8 cellular contexts compared by ENCODE assay signal in genomic region chr7:128108641-128109423, GRCh38.
DNase-seq lines count a peak whose midpoint lies in the region; ATAC-seq and TF ChIP-seq lines count a peak whose summit lies in the region.

No MANE protein-coding gene starts in this region.

- no peaks in the 10 kb centered on the region for H3K27me3 ChIP-seq in HL-60 (ENCODE audit: insufficient read depth, poor library complexity, severe bottlenecking)
- peaks cover 0 to 46% (median 2%) of the 10 kb centered on the region in 4 donors for H3K27me3 ChIP-seq in esophagus squamous epithelium

- no peak for TF ChIP-seq CTCF in HL-60 (IDR thresholded peaks at IDR 0.05; ENCODE audit: insufficient read depth, low read length)
- TF ChIP-seq CTCF in esophagus squamous epithelium (IDR thresholded peaks at IDR 0.05) = no peak

- 37 to 45% methylated on average over 10 of the region's 11 CpGs for WGBS in esophagus squamous epithelium, 2 donors

- peak in 1 of 2 experiments; percentile 80 for DNase-seq in HL-60 (ENCODE audit: low read depth in 1 of 2, low spot score in 1 of 2)
- peak; percentile 57 for DNase-seq in central memory CD4-positive, alpha-beta T cell
- DNase-seq in esophagus squamous epithelium (lab: John Stamatoyannopoulos, UW) = no peak
- DNase-seq in NCI-H2029 (lab: John Stamatoyannopoulos, UW) = no peak
- DNase-seq in dermis blood vessel endothelial cell = no peak
- DNase-seq in NCI-H446 treated with DMSO at 0.1 percent for 48 hours (lab: John Stamatoyannopoulos, UW) = no peak

- peak overlapping the region; percentile 50 for H3K27ac ChIP-seq in HL-60 (replicated peaks)
- H3K27ac ChIP-seq in esophagus squamous epithelium = no peak overlapping the region

- TF ChIP-seq POLR2A in esophagus squamous epithelium (IDR thresholded peaks at IDR 0.05) = no peak

- H3K36me3 ChIP-seq in esophagus squamous epithelium = no peaks in the 10 kb centered on the region

- ATAC-seq in GM18502 (IDR thresholded peaks at IDR 0.05; ENCODE audit: poor library complexity, unreplicated experiment) = peak; percentile 90
- ATAC-seq in GM21526 (IDR thresholded peaks at IDR 0.05; ENCODE audit: low FRiP score, unreplicated experiment) = peak; percentile 94

- intact Hi-C loops in esophagus squamous epithelium (cut with DNase I) = no loop called here

- H3K4me3 ChIP-seq in HL-60 (replicated peaks; ENCODE audit: insufficient read depth, low read length) (no peak overlapping the region), esophagus squamous epithelium (no peak overlapping the region)

- H3K4me1 ChIP-seq in esophagus squamous epithelium = peaks cover 0 to 32% (median 11%) of the 10 kb centered on the region in 3 donors

- no peaks in the 10 kb centered on the region for H3K9me3 ChIP-seq in esophagus squamous epithelium
